ENCODE assay signal across 16 cellular contexts in the genomic region with DNA sequence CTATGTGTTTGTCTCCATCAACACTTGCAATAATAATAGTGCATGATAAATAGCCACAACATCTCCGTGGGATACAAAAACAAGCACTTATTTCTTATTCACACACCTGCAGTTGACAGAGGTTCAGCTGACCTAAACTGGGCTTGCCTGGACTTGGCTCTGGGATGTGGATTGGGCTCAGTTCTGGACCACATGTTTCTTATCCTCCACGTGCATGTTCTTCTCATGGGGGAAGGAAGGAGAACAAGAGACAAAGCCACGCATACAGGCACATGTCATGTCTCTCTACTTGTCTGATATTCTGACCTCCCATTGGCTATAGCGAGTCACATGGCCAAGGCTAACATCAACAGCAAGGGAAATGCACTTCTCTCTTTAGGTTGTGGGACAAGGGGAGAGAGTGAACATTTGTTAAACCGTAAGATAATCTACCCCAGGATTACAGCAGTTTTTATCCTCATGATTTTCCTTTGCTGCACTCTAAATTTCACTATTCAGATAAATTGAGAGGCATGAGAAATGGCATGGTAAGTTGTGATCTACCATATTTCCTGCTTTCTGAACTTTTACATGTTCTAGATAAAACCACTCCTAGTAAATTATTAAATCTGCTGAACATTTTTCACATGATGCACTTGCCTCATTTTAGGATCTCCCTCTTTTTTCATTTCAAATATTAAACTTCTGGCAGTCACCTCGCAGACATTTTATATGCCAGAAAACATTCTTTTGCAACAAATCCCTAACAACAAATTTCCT. TPM values are rescaled to one million over a fixed set of nuclear protein-coding genes. Genes with fewer than 3 reads are reported as not detected.
DNase-seq lines count a peak whose midpoint lies in the region; ATAC-seq, FAIRE-seq and TF ChIP-seq lines count a peak whose summit lies in the region.
"Had no signal": no experiment of that assay in that cellular context is flagged by ENCODE, and none has a peak within 500 bp of the region (broad histone marks: within the 10 kb centered on the region; RNA-seq: fewer than 3 reads in every experiment).

No MANE protein-coding gene starts in this region.

- peaks cover 7% of the 10 kb centered on the region; the same call in 1 of the 3 replicates for H3K4me1 ChIP-seq in A549
- H3K4me1 ChIP-seq: esophagus squamous epithelium had no signal

- H3K27me3 Mint-ChIP-seq in activated CD8-positive, alpha-beta T cell treated with anti-CD3 and anti-CD28 coated beads, Interleukin-2, amount 10 ng/mL, durations not matched to agents 7 days and 5 days (ENCODE audit: low read depth), result peaks cover 11% of the 10 kb centered on the region

- 27% methylated on average over 6 of the region's 6 CpGs for WGBS in A549 (ENCODE audit: missing lambda C conversion rate)
- 61 to 68% methylated on average over 6 of the region's 6 CpGs for WGBS in lower leg skin, 2 donors

- no peaks in the 10 kb centered on the region for H3K9me3 Mint-ChIP-seq in activated CD8-positive, alpha-beta T cell treated with anti-CD3 and anti-CD28 coated beads, Interleukin-2, amount 10 ng/mL, durations not matched to agents 7 days and 5 days (ENCODE audit: insufficient read depth)
- H3K9me3 Mint-ChIP-seq: activated CD4-positive, alpha-beta memory T cell treated with anti-CD3 and anti-CD28 coated beads for 36 hours; HFFc6 had no signal

- H3K27ac Mint-ChIP-seq in activated CD8-positive, alpha-beta T cell treated with anti-CD3 and anti-CD28 coated beads, Interleukin-2, amount 10 ng/mL, durations not matched to agents 7 days and 5 days, result peak overlapping the region; percentile 32
- H3K27ac Mint-ChIP-seq: activated CD4-positive, alpha-beta memory T cell treated with anti-CD3 and anti-CD28 coated beads for 36 hours; activated naive CD4-positive, alpha-beta T cell treated with anti-CD3 and anti-CD28 coated beads, Interleukin-2, amount 50 U/mL, for 24 hours; HFFc6 had no signal

- no peak overlapping the region for H3K27ac ChIP-seq in A549
- H3K27ac ChIP-seq: esophagus squamous epithelium, thoracic aorta had no signal

- no peaks in the 10 kb centered on the region for H3K36me3 Mint-ChIP-seq in activated CD8-positive, alpha-beta T cell treated with anti-CD3 and anti-CD28 coated beads, Interleukin-2, amount 10 ng/mL, durations not matched to agents 7 days and 5 days (ENCODE audit: low read depth)
- H3K36me3 Mint-ChIP-seq: activated CD4-positive, alpha-beta memory T cell treated with anti-CD3 and anti-CD28 coated beads for 36 hours had no signal

- intact Hi-C loops in lower leg skin (cut with DNase I; ENCODE audit: low total_unique reads), result no loop called here

- TF ChIP-seq EP300 in A549 (IDR thresholded peaks at IDR 0.05), result no peak

- TF ChIP-seq POLR2A in A549 (IDR thresholded peaks at IDR 0.05; ENCODE audit: low read length) (no peak), lower leg skin (IDR thresholded peaks at IDR 0.05) (no peak)

- DNase-seq in A549 (ENCODE audit: low read depth in 1 of 2, low spot score in 1 of 2), result no peak
- peak; percentile 35 for DNase-seq in activated CD8-positive, alpha-beta T cell treated with anti-CD3 and anti-CD28 coated beads, Interleukin-2, amount 10 ng/mL, durations not matched to agents 7 days and 5 days
- DNase-seq in lower leg skin (ENCODE audit: low spot score in 2 of 2), result no peak
- DNase-seq in GM10266 (ENCODE audit: extremely low spot score), result no peak
- DNase-seq in AML-193 (lab: John Stamatoyannopoulos, UW), result no peak
- DNase-seq: activated CD4-positive, alpha-beta memory T cell treated with anti-CD3 and anti-CD28 coated beads for 36 hours; DMS79 treated with DMSO at 0.1 percent for 48 hours; esophagus squamous epithelium; HFFc6; NCI-H1694; SW 1271 had no signal

- TF ChIP-seq CTCF in A549 (IDR thresholded peaks at IDR 0.05), result no peak
- no peak for TF ChIP-seq CTCF in lower leg skin (IDR thresholded peaks at IDR 0.05)
- no peak for TF ChIP-seq CTCF in GM10266 (IDR thresholded peaks at IDR 0.05; ENCODE audit: control insufficient read depth, insufficient read depth, low read depth, missing control alignments)

- TF ChIP-seq RAD21 in A549 (conservative IDR thresholded peaks at IDR 0.05 in 1 of 2, IDR thresholded peaks at IDR 0.05 in 1 of 2), result no peak

- H3K4me1 Mint-ChIP-seq in activated CD8-positive, alpha-beta T cell treated with anti-CD3 and anti-CD28 coated beads, Interleukin-2, amount 10 ng/mL, durations not matched to agents 7 days and 5 days (ENCODE audit: low read depth), result peaks cover 20% of the 10 kb centered on the region

- H3K9me3 ChIP-seq in A549, result no peaks in the 10 kb centered on the region
- H3K9me3 ChIP-seq: esophagus squamous epithelium, thoracic aorta had no signal

- CTCF ChIA-PET in A549 (lab: Yijun Ruan, JAX), result interaction anchor here (1.0 kb wide), 1 partner anchor 33 kb away, joined by 3 read pairs; no protein-coding TSS in a partner anchor
- CTCF ChIA-PET in activated CD8-positive, alpha-beta T cell treated with anti-CD3 and anti-CD28 coated beads, Interleukin-2, amount 10 ng/mL, durations not matched to agents 7 days and 5 days (lab: Charles Lee), result interaction anchor here (0.7 kb wide), 1 partner anchor 33 kb away, joined by 3 read pairs; a partner anchor contains a TSS

- no peak overlapping the region for H3K4me3 ChIP-seq in A549
- H3K4me3 ChIP-seq in lower leg skin (ENCODE audit: low read depth, poor library complexity, severe bottlenecking), result no peak overlapping the region
- H3K4me3 ChIP-seq: esophagus squamous epithelium, thoracic aorta had no signal

- H3K4me3 Mint-ChIP-seq in activated CD8-positive, alpha-beta T cell treated with anti-CD3 and anti-CD28 coated beads, Interleukin-2, amount 10 ng/mL, durations not matched to agents 7 days and 5 days, result no peak overlapping the region
- H3K4me3 Mint-ChIP-seq: activated CD4-positive, alpha-beta memory T cell treated with anti-CD3 and anti-CD28 coated beads for 36 hours; activated naive CD4-positive, alpha-beta T cell treated with anti-CD3 and anti-CD28 coated beads, Interleukin-2, amount 50 U/mL, for 24 hours; HFFc6 had no signal

- no peak for ATAC-seq in A549
- ATAC-seq in GM19452 (IDR thresholded peaks at IDR 0.05; ENCODE audit: unreplicated experiment), result peak; percentile 81
- peak; percentile 80 for ATAC-seq in HG03196 (IDR thresholded peaks at IDR 0.05; ENCODE audit: unreplicated experiment)
- ATAC-seq in activated CD8-positive, alpha-beta T cell treated with anti-CD3 and anti-CD28 coated beads, Interleukin-2, amount 10 ng/mL, durations not matched to agents 7 days and 5 days, result no peak
- ATAC-seq in GM18868 (IDR thresholded peaks at IDR 0.05; ENCODE audit: unreplicated experiment), result no peak

- no peak for FAIRE-seq in A549 (lab: Jason Lieb, UNC)

- POLR2A ChIA-PET in A549 (lab: Yijun Ruan, JAX), result no interaction called here
- POLR2A ChIA-PET in activated CD8-positive, alpha-beta T cell treated with anti-CD3 and anti-CD28 coated beads, Interleukin-2, amount 10 ng/mL, durations not matched to agents 7 days and 5 days (lab: Charles Lee), result interaction anchor here (0.9 kb wide), 1 partner anchor 70 kb away, joined by 3 read pairs; no protein-coding TSS in a partner anchor

- no peak overlapping the region for H3K4me2 ChIP-seq in A549

TF ChIP-seq in A549, 52 proteins besides CTCF, POLR2A, EP300 and RAD21:
- TF ChIP-seq, protein P1, sequence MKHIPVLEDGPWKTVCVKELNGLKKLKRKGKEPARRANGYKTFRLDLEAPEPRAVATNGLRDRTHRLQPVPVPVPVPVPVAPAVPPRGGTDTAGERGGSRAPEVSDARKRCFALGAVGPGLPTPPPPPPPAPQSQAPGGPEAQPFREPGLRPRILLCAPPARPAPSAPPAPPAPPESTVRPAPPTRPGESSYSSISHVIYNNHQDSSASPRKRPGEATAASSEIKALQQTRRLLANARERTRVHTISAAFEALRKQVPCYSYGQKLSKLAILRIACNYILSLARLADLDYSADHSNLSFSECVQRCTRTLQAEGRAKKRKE (CRISPR knock-in tag; IDR thresholded peaks at IDR 0.05; ENCODE audit: low read depth), result no peak
- TF ChIP-seq, protein P2, sequence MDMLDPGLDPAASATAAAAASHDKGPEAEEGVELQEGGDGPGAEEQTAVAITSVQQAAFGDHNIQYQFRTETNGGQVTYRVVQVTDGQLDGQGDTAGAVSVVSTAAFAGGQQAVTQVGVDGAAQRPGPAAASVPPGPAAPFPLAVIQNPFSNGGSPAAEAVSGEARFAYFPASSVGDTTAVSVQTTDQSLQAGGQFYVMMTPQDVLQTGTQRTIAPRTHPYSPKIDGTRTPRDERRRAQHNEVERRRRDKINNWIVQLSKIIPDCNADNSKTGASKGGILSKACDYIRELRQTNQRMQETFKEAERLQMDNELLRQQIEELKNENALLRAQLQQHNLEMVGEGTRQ (IDR thresholded peaks at IDR 0.05), result 0 out of 2 replicates have a peak, but pooled peaks have one; percentile 20

RNA-seq across cellular contexts. Expression of a gene that starts 33.7 kb away (rescaled TPM):
- 0.16 and 0.22 TPM in 2 replicates for polyA plus RNA-seq in A549 (2011; rRNA removed)
- 0.03 and 0.12 TPM in 2 replicates for polyA plus RNA-seq in A549 (2012; cell fraction: cytosol; rRNA removed)
- polyA plus RNA-seq in A549 (2012; cell fraction: nucleus; rRNA removed), result 0.07 TPM in 1 of 2 replicates, not detected in the other
- polyA plus RNA-seq in A549 (2017; fragmentation: RNase III; extraction: RNeasy Plus Mini Kit Qiagen cat#74134 plus additional on column Dnase treatment), result 0.17 to 0.32 TPM (median 0.25 TPM) in 3 replicates
- 0.50 TPM in 1 of 2 replicates, not detected in the other for polyA minus RNA-seq in A549 (2011; rRNA and poly(A)+ RNA removed)
- under 1 TPM; 0.24 to 0.47 TPM for total RNA-seq in activated CD8-positive, alpha-beta T cell treated with anti-CD3 and anti-CD28 coated beads, Interleukin-2, amount 10 ng/mL, durations not matched to agents 7 days and 5 days
- under 1 TPM in 3 of 4 donors, not detected in 1; 0.42 to 0.55 (median 0.44) TPM for total RNA-seq in lower leg skin

RNA-seq across cellular contexts. Expression of a gene that starts 49.0 kb away (rescaled TPM):
- polyA plus RNA-seq in A549 (2011; rRNA removed), result 14.8 and 17.4 TPM in 2 replicates
- 8.0 and 12.1 TPM in 2 replicates for polyA plus RNA-seq in A549 (2012; cell fraction: cytosol; rRNA removed)
- polyA plus RNA-seq in A549 (2012; cell fraction: nucleus; rRNA removed), result 17.9 and 19.4 TPM in 2 replicates
- polyA plus RNA-seq in A549 (2017; fragmentation: RNase III; extraction: RNeasy Plus Mini Kit Qiagen cat#74134 plus additional on column Dnase treatment), result 18.3 to 21.0 TPM (median 19.8 TPM) in 3 replicates
- 20.6 and 23.2 TPM in 2 replicates for polyA minus RNA-seq in A549 (2011; rRNA and poly(A)+ RNA removed)
- 10 to 100 TPM; 26.6 to 27.1 TPM for total RNA-seq in activated CD8-positive, alpha-beta T cell treated with anti-CD3 and anti-CD28 coated beads, Interleukin-2, amount 10 ng/mL, durations not matched to agents 7 days and 5 days
- 100 to 1,000 TPM in 3 of 4 donors, 10 to 100 TPM in 1; 77.8 to 182 (median 141) TPM for total RNA-seq in lower leg skin

Comparison
In these comparisons a context has a peak if more than half of its experiments do, and no peak if none do; other contexts are left out.
1. ATAC-seq: peak in GM19452 (single experiment) and HG03196 (single experiment); none in A549 (0 of 2), activated CD8-positive, alpha-beta T cell treated with anti-CD3 and anti-CD28 coated beads, Interleukin-2, amount 10 ng/mL, durations not matched to agents 7 days and 5 days (single experiment) and GM18868 (single experiment).